23 cellular contexts compared by ENCODE assay signal in the genomic region with DNA sequence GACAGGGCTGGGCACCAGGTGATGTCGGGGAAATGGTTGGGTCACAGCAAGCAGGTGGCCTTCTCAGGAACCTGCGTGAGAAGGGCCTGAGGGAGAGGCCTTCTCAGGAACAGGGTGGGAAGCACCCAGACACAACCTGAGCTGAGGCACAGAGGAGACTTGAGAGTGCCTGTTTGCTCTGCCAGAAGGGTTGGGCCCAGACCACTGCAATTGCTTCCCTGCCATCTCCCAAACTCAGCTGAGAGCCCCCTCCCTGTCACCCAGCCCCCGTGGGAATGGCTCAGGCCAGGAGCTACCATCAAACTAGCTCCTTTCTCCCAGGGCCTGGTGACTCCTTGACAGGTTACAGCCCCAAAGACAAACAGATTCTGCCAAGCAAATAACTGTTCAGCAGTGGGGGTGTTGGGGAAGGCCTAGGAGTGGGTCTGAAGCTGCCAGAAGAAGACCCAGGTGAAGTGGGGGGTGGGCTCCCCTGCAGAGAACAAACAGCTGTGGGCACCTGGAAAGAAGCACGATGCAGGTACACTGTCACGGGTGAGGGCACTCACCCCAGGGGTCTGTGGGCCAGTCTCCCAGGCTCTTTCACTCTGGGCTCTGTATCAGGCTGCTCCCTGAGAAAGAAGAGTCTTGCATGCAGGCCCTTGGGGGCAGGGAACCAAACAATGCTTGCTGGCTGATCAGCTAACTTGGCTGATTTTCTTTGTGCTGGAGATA. TPM values are rescaled to one million over a fixed set of nuclear protein-coding genes. Genes with fewer than 3 reads are reported as not detected.
DNase-seq lines count a peak whose midpoint lies in the region; ATAC-seq and TF ChIP-seq lines count a peak whose summit lies in the region.
"Had no signal": no experiment of that assay in that cellular context is flagged by ENCODE, and none has a peak within 500 bp of the region (broad histone marks: within the 10 kb centered on the region; RNA-seq: fewer than 3 reads in every experiment).

No MANE protein-coding gene starts in this region.

- H3K79me2 ChIP-seq in mammary epithelial cell (ENCODE audit: insufficient read depth, low read length): peaks cover 23% of the 10 kb centered on the region

- H3K4me1 Mint-ChIP-seq in naive thymus-derived CD4-positive, alpha-beta T cell: peaks cover 5 to 11% (median 9%) of the 10 kb centered on the region in 7 donors

- dilution Hi-C loops in mammary epithelial cell (cut with HindIII; ENCODE audit: low sequenced_read_pairs): loop anchor here (5.0 kb wide), 1 partner anchor 139 kb away; no protein-coding TSS in a partner anchor

- peak overlapping the region; percentile 36 for H3K27ac ChIP-seq in RWPE1
- H3K27ac ChIP-seq in temporal lobe (ENCODE audit: low read depth, low read length): peak overlapping the region; percentile 11
- H3K27ac ChIP-seq in mammary epithelial cell (ENCODE audit: insufficient read depth, low read depth, low read length): no peak overlapping the region
- H3K27ac ChIP-seq in naive thymus-derived CD4-positive, alpha-beta T cell (ENCODE audit: low read depth, low read length): no peak overlapping the region
- H3K27ac ChIP-seq: left lung, pancreas, SK-N-MC had no signal

- H3K4me3 ChIP-seq in mammary epithelial cell (replicated peaks in 1 of 3; ENCODE audit: insufficient read depth in 1 of 3, low read depth in 2 of 3, low read length in 3 of 3): no peak overlapping the region
- H3K4me3 ChIP-seq in naive thymus-derived CD4-positive, alpha-beta T cell (ENCODE audit: low read length): no peak overlapping the region
- H3K4me3 ChIP-seq: gastroesophageal sphincter, left lung, pancreas, SK-N-MC had no signal

- no peaks in the 10 kb centered on the region for H3K27me3 ChIP-seq in mammary epithelial cell (ENCODE audit: insufficient read depth, low read length)
- no peaks in the 10 kb centered on the region for H3K27me3 ChIP-seq in naive thymus-derived CD4-positive, alpha-beta T cell (ENCODE audit: control insufficient read depth in 2 of 2, insufficient read depth in 2 of 2, low read length in 2 of 2)
- H3K27me3 ChIP-seq: gastroesophageal sphincter, left lung, pancreas had no signal

- no peak overlapping the region for H3K4me2 ChIP-seq in mammary epithelial cell (ENCODE audit: insufficient read depth, low read depth, low read length)

- in situ Hi-C loops in mammary epithelial cell (cut with MboI; ENCODE audit: low sequenced_read_pairs in 2 of 2): no loop called here

- no peaks in the 10 kb centered on the region for H3K27me3 Mint-ChIP-seq in naive thymus-derived CD4-positive, alpha-beta T cell
- H3K27me3 Mint-ChIP-seq: activated CD8-positive, alpha-beta T cell treated with anti-CD3 and anti-CD28 coated beads for 36 hours; CD4-positive, CD25-positive, alpha-beta regulatory T cell had no signal

- no peak overlapping the region for H3K4me3 Mint-ChIP-seq in naive thymus-derived CD4-positive, alpha-beta T cell
- H3K4me3 Mint-ChIP-seq: activated CD8-positive, alpha-beta T cell treated with anti-CD3 and anti-CD28 coated beads for 36 hours; CD4-positive, CD25-positive, alpha-beta regulatory T cell had no signal

- no peaks in the 10 kb centered on the region for H3K4me1 ChIP-seq in mammary epithelial cell (ENCODE audit: insufficient read depth, low read length)
- H3K4me1 ChIP-seq in naive thymus-derived CD4-positive, alpha-beta T cell (ENCODE audit: control insufficient read depth in 2 of 2, insufficient read depth in 2 of 2, low read length in 2 of 2): no peaks in the 10 kb centered on the region
- H3K4me1 ChIP-seq: left lung, pancreas had no signal

- no peaks in the 10 kb centered on the region for H3K36me3 ChIP-seq in mammary epithelial cell (ENCODE audit: insufficient read depth, low read length)
- H3K36me3 ChIP-seq in naive thymus-derived CD4-positive, alpha-beta T cell (ENCODE audit: control insufficient read depth in 2 of 3, insufficient read depth in 3 of 3, low read length in 3 of 3): peaks cover 0 to 44% (median 7%) of the 10 kb centered on the region in 3 experiments

- TF ChIP-seq CTCF in RWPE1 (conservative IDR thresholded peaks at IDR 0.05; ENCODE audit: low read depth): no peak
- TF ChIP-seq CTCF in mammary epithelial cell (conservative IDR thresholded peaks at IDR 0.05 in 1 of 2, IDR thresholded peaks at IDR 0.05 in 1 of 2; ENCODE audit: extremely low read depth in 1 of 2, insufficient read depth in 1 of 2, low read depth in 1 of 2, low read length in 2 of 2): no peak

- H3K27ac Mint-ChIP-seq in naive thymus-derived CD4-positive, alpha-beta T cell: peak overlapping the region in 2 of 9 donors; percentile 28 to 38
- H3K27ac Mint-ChIP-seq: activated CD8-positive, alpha-beta T cell treated with anti-CD3 and anti-CD28 coated beads for 36 hours had no signal

- no peak overlapping the region for H3K9ac ChIP-seq in mammary epithelial cell (ENCODE audit: insufficient read depth, low read length)

- no peaks in the 10 kb centered on the region for H3K9me3 ChIP-seq in mammary epithelial cell (replicated peaks; ENCODE audit: insufficient read depth, low read length)
- H3K9me3 ChIP-seq in naive thymus-derived CD4-positive, alpha-beta T cell (ENCODE audit: control insufficient read depth in 2 of 3, low read length in 3 of 3): no peaks in the 10 kb centered on the region
- H3K9me3 ChIP-seq: gastroesophageal sphincter, left lung, pancreas had no signal

- peak; percentile 17 for DNase-seq in NCI-H345 (lab: John Stamatoyannopoulos, UW)
- no peak for DNase-seq in NCI-H345 treated with DMSO at 0.1 percent for 48 hours (lab: John Stamatoyannopoulos, UW; ENCODE audit: unreplicated experiment)
- no peak for DNase-seq in RWPE1 (ENCODE audit: low spot score)
- DNase-seq in left colon: no peak
- DNase-seq in mammary epithelial cell: no peak
- DNase-seq in naive thymus-derived CD4-positive, alpha-beta T cell: no peak
- DNase-seq: activated CD4-positive, alpha-beta T cell treated with anti-CD3 and anti-CD28 coated beads for 1 hour; activated CD8-positive, alpha-beta T cell treated with anti-CD3 and anti-CD28 coated beads for 36 hours; CD4-positive, CD25-positive, alpha-beta regulatory T cell; IMR-90; left lung; mesendoderm; NCI-H1092; NCI-H2081 treated with DMSO at 0.1 percent for 48 hours; NCI-H82; stimulated activated CD4-positive, alpha-beta T cell treated with anti-CD3 and anti-CD28 coated beads, Interleukin-4, amount 100 ng/mL, for 1 hour had no signal

- H3K9me3 Mint-ChIP-seq in naive thymus-derived CD4-positive, alpha-beta T cell: no peaks in the 10 kb centered on the region
- H3K9me3 Mint-ChIP-seq: activated CD8-positive, alpha-beta T cell treated with anti-CD3 and anti-CD28 coated beads for 36 hours; activated naive CD4-positive, alpha-beta T cell treated with anti-CD3 and anti-CD28 coated beads, Interleukin-2, amount 50 U/mL, for 72 hours; CD4-positive, CD25-positive, alpha-beta regulatory T cell had no signal

- no peaks in the 10 kb centered on the region for H4K20me1 ChIP-seq in mammary epithelial cell (ENCODE audit: insufficient read depth, low read length)

- no peak overlapping the region for H2AFZ ChIP-seq in mammary epithelial cell (ENCODE audit: low read depth, low read length)

- 100% methylated on average over 3 of the region's 5 CpGs for WGBS in mammary epithelial cell (ENCODE audit: low coverage, missing lambda C conversion rate)

- intact Hi-C loops in left colon (cut with DNase I, micrococcal nuclease) (no loop called here), mammary epithelial cell (cut with micrococcal nuclease) (no loop called here)
- intact Hi-C loops in naive thymus-derived CD4-positive, alpha-beta T cell (cut with micrococcal nuclease): no loop called here

- CTCF ChIA-PET in RWPE1 (lab: Yijun Ruan, JAX) (interaction anchor here (0.6 to 1.1 kb wide), 2 partner anchors 11 to 23 kb away, joined by 3 read pairs; no protein-coding TSS in a partner anchor), mammary epithelial cell (lab: Charles Lee; ENCODE audit: low non-redundant PET) (no interaction called here)
- CTCF ChIA-PET in naive thymus-derived CD4-positive, alpha-beta T cell (lab: Charles Lee): no interaction called here

- POLR2A ChIA-PET in RWPE1 (lab: Yijun Ruan, JAX; ENCODE audit: low non-redundant PET): no interaction called here
- POLR2A ChIA-PET in naive thymus-derived CD4-positive, alpha-beta T cell (lab: Charles Lee): interaction anchor here (0.6 kb wide), 2 partner anchors 154 to 706 kb away, joined by 3 to 4 read pairs; no protein-coding TSS in a partner anchor

- no TSS peak for BruUV-seq in mammary epithelial cell (replicated peaks; lab: Mats Ljungman, UMichigan)

- peaks cover 0 to 10% (median 7%) of the 10 kb centered on the region in 5 donors for H3K36me3 Mint-ChIP-seq in naive thymus-derived CD4-positive, alpha-beta T cell
- H3K36me3 Mint-ChIP-seq: activated naive CD4-positive, alpha-beta T cell treated with anti-CD3 and anti-CD28 coated beads, Interleukin-2, amount 50 U/mL, for 72 hours had no signal

- ATAC-seq in left colon: peak; percentile 40
- no peak for ATAC-seq in GM18517 (IDR thresholded peaks at IDR 0.05; ENCODE audit: unreplicated experiment)
- ATAC-seq in naive thymus-derived CD4-positive, alpha-beta T cell: no peak
- ATAC-seq: activated CD8-positive, alpha-beta T cell treated with anti-CD3 and anti-CD28 coated beads for 36 hours; activated naive CD4-positive, alpha-beta T cell treated with anti-CD3 and anti-CD28 coated beads, Interleukin-2, amount 50 U/mL, for 72 hours; left lung; pancreas had no signal

RNA-seq across cellular contexts. Expression of a gene that starts 30.4 kb away (rescaled TPM):
- total RNA-seq in left colon (10 to 100 TPM; 59.4 to 73.5 TPM), temporal lobe (not detected), mammary epithelial cell (under 1 TPM in 1 of 2 donors, not detected in 1; 0.16 TPM)
- polyA plus RNA-seq in mammary epithelial cell: not detected
- polyA minus RNA-seq in mammary epithelial cell: not detected
- under 1 TPM in 2 of 5 experiments, not detected in 3; 0.39 to 0.40 TPM for total RNA-seq in naive thymus-derived CD4-positive, alpha-beta T cell
- not detected for polyA plus RNA-seq in naive thymus-derived CD4-positive, alpha-beta T cell
- total RNA-seq: activated CD8-positive, alpha-beta T cell treated with anti-CD3 and anti-CD28 coated beads for 36 hours; IMR-90; T-helper 1 cell treated with Interleukin-12 subunit alpha and Interleukin-12 subunit beta and Interleukin-4 antibody, amounts not matched to agents 30 ng/mL and 1 ng/mL, for 36 hours had no signal
- polyA plus RNA-seq: CD4-positive, CD25-positive, alpha-beta regulatory T cell had no signal

Comparison
In these comparisons a context has a peak if more than half of its experiments do, and no peak if none do; other contexts are left out.
1. H3K27ac ChIP-seq: peak in RWPE1 (single experiment) and temporal lobe (single experiment); none in mammary epithelial cell (single experiment) and naive thymus-derived CD4-positive, alpha-beta T cell (single experiment).
2. RNA of a gene that starts 30.4 kb away (total RNA-seq): 59.4 to 73.5 TPM in left colon; 0.16 TPM in mammary epithelial cell, 0.39 to 0.40 TPM in naive thymus-derived CD4-positive, alpha-beta T cell and not detected in temporal lobe (single experiment); every median in the first group is over 10 times any median in the second.